In the genomic region with DNA sequence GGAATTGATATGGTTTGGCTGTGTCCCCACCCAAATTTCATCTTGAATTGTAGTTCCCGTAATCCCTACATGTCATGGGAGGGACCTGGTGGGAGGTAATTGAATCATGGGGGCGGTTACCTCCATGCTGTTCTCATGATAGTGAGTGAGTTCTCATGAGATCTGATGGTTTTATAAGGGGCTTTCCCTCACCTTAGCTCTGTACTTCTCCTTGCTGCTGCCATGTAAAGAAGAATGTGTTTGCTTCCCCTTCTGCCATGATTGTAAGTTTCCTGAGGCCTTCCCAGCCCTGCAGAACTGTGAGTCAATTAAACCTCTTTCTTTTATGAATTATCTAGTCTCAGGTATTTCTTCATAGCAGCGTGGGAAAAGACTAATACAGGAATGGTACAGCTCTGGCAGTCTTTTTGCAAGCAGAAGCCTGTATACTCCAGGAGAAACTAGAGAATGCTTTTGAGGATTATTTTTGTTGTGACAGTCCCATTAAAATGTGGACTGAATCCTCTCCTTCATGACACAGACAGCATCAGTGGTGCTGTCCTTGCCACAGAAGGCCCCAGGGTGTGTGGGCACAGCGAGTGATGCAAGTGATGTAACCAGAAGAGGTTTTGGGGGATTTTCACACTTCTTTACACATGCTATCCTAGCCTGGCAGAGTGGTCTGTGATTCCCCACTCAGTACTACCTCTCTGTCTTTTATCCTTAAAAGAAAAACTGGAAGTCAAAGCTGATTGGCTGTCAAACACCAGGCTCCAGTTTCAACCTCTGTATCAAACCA, we compare ENCODE assay signal across 1 cellular context.
TF ChIP-seq lines count a peak whose summit lies in the region.

No MANE protein-coding gene starts in this region.

TF ChIP-seq in GM12878, 131 proteins besides CTCF, POLR2A, EP300 and RAD21:
- TF ChIP-seq MTA2 (IDR thresholded peaks at IDR 0.05; ENCODE audit: low read depth) (peak; percentile 23; the same call in 1 of the 2 replicates), ATF7 (IDR thresholded peaks at IDR 0.05; ENCODE audit: low read depth) (peak; percentile 49), RUNX3 (IDR thresholded peaks at IDR 0.05; ENCODE audit: low read length) (peak; percentile 58), MEF2B (IDR thresholded peaks at IDR 0.05; ENCODE audit: partially characterized antibody, poor library complexity, severe bottlenecking) (peak; percentile 4), CREM (IDR thresholded peaks at IDR 0.05; ENCODE audit: low read depth) (peak; percentile 47; the same call in 1 of the 2 replicates), IKZF2 (IDR thresholded peaks at IDR 0.05) (peak; percentile 31 to 34), YY1 (IDR thresholded peaks at IDR 0.05; ENCODE audit: low read depth, low read length) (0 out of 2 replicates have a peak, but pooled peaks have one; percentile 29), BCL11A (IDR thresholded peaks at IDR 0.05; ENCODE audit: low read depth, low read length) (peak; percentile 52), DPF2 (IDR thresholded peaks at IDR 0.05) (0 out of 2 replicates have a peak, but pooled peaks have one; percentile 22), IKZF1 (conservative IDR thresholded peaks at IDR 0.05) (0 out of 2 replicates have a peak, but pooled peaks have one; percentile 38), CREB1 (IDR thresholded peaks at IDR 0.05; ENCODE audit: low read depth) (0 out of 2 replicates have a peak, but pooled peaks have one; percentile 30), CBFB (IDR thresholded peaks at IDR 0.05; ENCODE audit: low read depth) (0 out of 2 replicates have a peak, but pooled peaks have one; percentile 20), FOXM1 (IDR thresholded peaks at IDR 0.05; ENCODE audit: low read depth, low read length) (peak; percentile 42; the same call in 1 of the 2 replicates), MTA3 (IDR thresholded peaks at IDR 0.05; ENCODE audit: borderline replicate concordance, low read length) (0 out of 2 replicates have a peak, but pooled peaks have one; percentile 30)
- TF ChIP-seq, protein P1, sequence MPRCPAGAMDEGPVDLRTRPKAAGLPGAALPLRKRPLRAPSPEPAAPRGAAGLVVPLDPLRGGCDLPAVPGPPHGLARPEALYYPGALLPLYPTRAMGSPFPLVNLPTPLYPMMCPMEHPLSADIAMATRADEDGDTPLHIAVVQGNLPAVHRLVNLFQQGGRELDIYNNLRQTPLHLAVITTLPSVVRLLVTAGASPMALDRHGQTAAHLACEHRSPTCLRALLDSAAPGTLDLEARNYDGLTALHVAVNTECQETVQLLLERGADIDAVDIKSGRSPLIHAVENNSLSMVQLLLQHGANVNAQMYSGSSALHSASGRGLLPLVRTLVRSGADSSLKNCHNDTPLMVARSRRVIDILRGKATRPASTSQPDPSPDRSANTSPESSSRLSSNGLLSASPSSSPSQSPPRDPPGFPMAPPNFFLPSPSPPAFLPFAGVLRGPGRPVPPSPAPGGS (IDR thresholded peaks at IDR 0.05; ENCODE audit: borderline replicate concordance, insufficient read depth, low read depth, low read length, poor library complexity, severe bottlenecking): peak; percentile 37
- TF ChIP-seq, protein P2, sequence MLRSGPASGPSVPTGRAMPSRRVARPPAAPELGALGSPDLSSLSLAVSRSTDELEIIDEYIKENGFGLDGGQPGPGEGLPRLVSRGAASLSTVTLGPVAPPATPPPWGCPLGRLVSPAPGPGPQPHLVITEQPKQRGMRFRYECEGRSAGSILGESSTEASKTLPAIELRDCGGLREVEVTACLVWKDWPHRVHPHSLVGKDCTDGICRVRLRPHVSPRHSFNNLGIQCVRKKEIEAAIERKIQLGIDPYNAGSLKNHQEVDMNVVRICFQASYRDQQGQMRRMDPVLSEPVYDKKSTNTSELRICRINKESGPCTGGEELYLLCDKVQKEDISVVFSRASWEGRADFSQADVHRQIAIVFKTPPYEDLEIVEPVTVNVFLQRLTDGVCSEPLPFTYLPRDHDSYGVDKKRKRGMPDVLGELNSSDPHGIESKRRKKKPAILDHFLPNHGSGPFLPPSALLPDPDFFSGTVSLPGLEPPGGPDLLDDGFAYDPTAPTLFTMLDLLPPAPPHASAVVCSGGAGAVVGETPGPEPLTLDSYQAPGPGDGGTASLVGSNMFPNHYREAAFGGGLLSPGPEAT (IDR thresholded peaks at IDR 0.05; ENCODE audit: low read depth): peak; percentile 31; the same call in 1 of the 2 replicates
- TF ChIP-seq, protein P3, sequence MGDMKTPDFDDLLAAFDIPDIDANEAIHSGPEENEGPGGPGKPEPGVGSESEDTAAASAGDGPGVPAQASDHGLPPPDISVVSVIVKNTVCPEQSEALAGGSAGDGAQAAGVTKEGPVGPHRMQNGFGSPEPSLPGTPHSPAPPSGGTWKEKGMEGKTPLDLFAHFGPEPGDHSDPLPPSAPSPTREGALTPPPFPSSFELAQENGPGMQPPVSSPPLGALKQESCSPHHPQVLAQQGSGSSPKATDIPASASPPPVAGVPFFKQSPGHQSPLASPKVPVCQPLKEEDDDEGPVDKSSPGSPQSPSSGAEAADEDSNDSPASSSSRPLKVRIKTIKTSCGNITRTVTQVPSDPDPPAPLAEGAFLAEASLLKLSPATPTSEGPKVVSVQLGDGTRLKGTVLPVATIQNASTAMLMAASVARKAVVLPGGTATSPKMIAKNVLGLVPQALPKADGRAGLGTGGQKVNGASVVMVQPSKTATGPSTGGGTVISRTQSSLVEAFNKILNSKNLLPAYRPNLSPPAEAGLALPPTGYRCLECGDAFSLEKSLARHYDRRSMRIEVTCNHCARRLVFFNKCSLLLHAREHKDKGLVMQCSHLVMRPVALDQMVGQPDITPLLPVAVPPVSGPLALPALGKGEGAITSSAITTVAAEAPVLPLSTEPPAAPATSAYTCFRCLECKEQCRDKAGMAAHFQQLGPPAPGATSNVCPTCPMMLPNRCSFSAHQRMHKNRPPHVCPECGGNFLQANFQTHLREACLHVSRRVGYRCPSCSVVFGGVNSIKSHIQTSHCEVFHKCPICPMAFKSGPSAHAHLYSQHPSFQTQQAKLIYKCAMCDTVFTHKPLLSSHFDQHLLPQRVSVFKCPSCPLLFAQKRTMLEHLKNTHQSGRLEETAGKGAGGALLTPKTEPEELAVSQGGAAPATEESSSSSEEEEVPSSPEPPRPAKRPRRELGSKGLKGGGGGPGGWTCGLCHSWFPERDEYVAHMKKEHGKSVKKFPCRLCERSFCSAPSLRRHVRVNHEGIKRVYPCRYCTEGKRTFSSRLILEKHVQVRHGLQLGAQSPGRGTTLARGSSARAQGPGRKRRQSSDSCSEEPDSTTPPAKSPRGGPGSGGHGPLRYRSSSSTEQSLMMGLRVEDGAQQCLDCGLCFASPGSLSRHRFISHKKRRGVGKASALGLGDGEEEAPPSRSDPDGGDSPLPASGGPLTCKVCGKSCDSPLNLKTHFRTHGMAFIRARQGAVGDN (IDR thresholded peaks at IDR 0.05): 0 out of 2 replicates have a peak, but pooled peaks have one; percentile 32
